Comparison of ENCODE assay signal across 23 cellular contexts in the genomic region with DNA sequence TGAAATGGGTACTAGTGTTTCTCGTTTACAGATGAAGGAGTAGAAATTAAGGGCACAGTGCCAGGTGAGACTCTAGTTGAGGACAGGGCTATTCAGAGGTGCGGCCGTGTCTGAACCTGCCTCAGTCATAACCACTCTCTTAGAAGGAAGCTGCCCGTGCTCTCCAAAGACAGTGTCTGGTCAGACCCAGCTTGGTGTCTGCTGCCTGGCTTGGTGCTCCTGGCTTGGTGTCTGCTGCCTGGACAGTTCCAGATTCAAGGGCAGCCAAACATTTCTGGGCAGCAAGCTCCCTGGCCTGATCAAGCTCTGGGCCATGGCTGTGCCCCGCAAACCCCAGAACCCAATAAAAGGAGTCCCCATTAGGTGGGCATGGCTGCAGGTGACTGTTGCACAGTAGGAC. TPM values are rescaled to one million over a fixed set of nuclear protein-coding genes. Genes with fewer than 3 reads are reported as not detected.
DNase-seq lines count a peak whose midpoint lies in the region; ATAC-seq, FAIRE-seq and TF ChIP-seq lines count a peak whose summit lies in the region.
"Had no signal": no experiment of that assay in that cellular context is flagged by ENCODE, and none has a peak within 500 bp of the region (broad histone marks: within the 10 kb centered on the region; RNA-seq: fewer than 3 reads in every experiment).

No MANE protein-coding gene starts in this region.

- H2AFZ ChIP-seq in K562 (ENCODE audit: low read depth, low read length) = no peak overlapping the region; the same call in 1 of the 2 replicates
- H2AFZ ChIP-seq: GM23338 had no signal

- intact Hi-C loops in K562 (cut with micrococcal nuclease) = no loop called here

- no peak overlapping the region for H3K4me2 ChIP-seq in K562 (ENCODE audit: insufficient read depth, low read length)
- H3K4me2 ChIP-seq: GM23338 had no signal

- no TSS peak for BruUV-seq in K562 (replicated peaks; lab: Mats Ljungman, UMichigan)

- TF ChIP-seq RAD21 in K562 (CRISPR knock-in tag; conservative IDR thresholded peaks at IDR 0.05 in 1 of 2, IDR thresholded peaks at IDR 0.05 in 1 of 2) = no peak

- FAIRE-seq in K562 (lab: Jason Lieb, UNC) = no peak
- FAIRE-seq: A204.1 had no signal

- TF ChIP-seq POLR2A in K562 (conservative IDR thresholded peaks at IDR 0.05) = no peak

- H3K4me1 ChIP-seq in K562 (replicated peaks in 1 of 2; ENCODE audit: control insufficient read depth in 2 of 2, insufficient read depth in 2 of 2, low read length in 2 of 2) = peaks cover 10 to 13% of the 10 kb centered on the region in 2 experiments; a peak in 4 of 5 replicates
- peaks cover 3% of the 10 kb centered on the region for H3K4me1 ChIP-seq in thymus (ENCODE audit: control insufficient read depth, insufficient read depth, low read length)

- H3K9ac ChIP-seq in K562 (ENCODE audit: insufficient read depth in 1 of 2, low read depth in 2 of 2, low read length in 2 of 2) = peak overlapping the region in 1 of 2 experiments; percentile 81; a peak in 1 of 4 replicates

- CTCF ChIA-PET in K562 (lab: Yijun Ruan, JAX; ENCODE audit: low intra/inter-chr PET ratio) = no interaction called here

- no peak for TF ChIP-seq CTCF in K562 (IDR thresholded peaks at IDR 0.05 in 2 of 3, conservative IDR thresholded peaks at IDR 0.05 in 1 of 3; ENCODE audit: insufficient read depth in 2 of 3, low read depth in 1 of 3, low read length in 3 of 3)

- no peak for ATAC-seq in K562
- ATAC-seq in left lobe of liver = peak; percentile 63
- ATAC-seq in HG03039 (IDR thresholded peaks at IDR 0.05; ENCODE audit: unreplicated experiment) = no peak
- no peak for ATAC-seq in stimulated activated naive CD8-positive, alpha-beta T cell treated with anti-CD3 and anti-CD28 coated beads, Interleukin-15, Interleukin-2, amounts not matched to agents 100 U/mL and 50 U/mL, for 24 hours
- ATAC-seq: GM23338 had no signal

- POLR2A ChIA-PET in K562 (lab: Yijun Ruan, JAX) = interaction anchor here (0.6 to 2.3 kb wide), 5 partner anchors 8 to 613 kb away, joined by 3 to 6 read pairs (median 4); no protein-coding TSS in a partner anchor

- H3K27ac ChIP-seq in K562 (ENCODE audit: extremely low read depth, low read depth, low read length) (no peak overlapping the region), thymus (ENCODE audit: low read depth) (peak overlapping the region; percentile 33)
- H3K27ac ChIP-seq: SK-N-MC had no signal

- in situ Hi-C loops in K562 (cut with MboI) = no loop called here

- H3K4me3 ChIP-seq in K562 = no peak overlapping the region
- no peak overlapping the region for H3K4me3 ChIP-seq in thymus (ENCODE audit: low read length)
- H3K4me3 ChIP-seq: GM23338, SK-N-MC, stomach, tibial nerve had no signal

- H3K9me3 ChIP-seq in K562 (replicated peaks; ENCODE audit: control insufficient read depth, insufficient read depth, low read depth, low read length) = no peaks in the 10 kb centered on the region
- H3K9me3 ChIP-seq in thymus (ENCODE audit: control insufficient read depth) = no peaks in the 10 kb centered on the region
- H3K9me3 ChIP-seq: stomach, tibial nerve had no signal

- no peaks in the 10 kb centered on the region for H3K79me2 ChIP-seq in K562 (ENCODE audit: control insufficient read depth, insufficient read depth, low read length)

- H3K36me3 ChIP-seq in K562 (ENCODE audit: control insufficient read depth, insufficient read depth, low read length) (no peaks in the 10 kb centered on the region), thymus (ENCODE audit: control insufficient read depth, insufficient read depth) (no peaks in the 10 kb centered on the region)
- H3K36me3 ChIP-seq: stomach, tibial nerve had no signal

- peak; percentile 17 for DNase-seq in activated CD8-positive, alpha-beta memory T cell treated with anti-CD3 and anti-CD28 coated beads for 24 hours
- no peak for DNase-seq in activated CD8-positive, alpha-beta memory T cell treated with anti-CD3 and anti-CD28 coated beads, Interleukin-2, amount 50 U/mL, for 48 hours
- DNase-seq in K562 (ENCODE audit: extremely low read depth in 1 of 4, low spot score in 3 of 4) (no peak), left lobe of liver (ENCODE audit: low spot score) (peak; percentile 62), COLO829 (ENCODE audit: low spot score) (no peak)
- no peak for DNase-seq in stimulated activated naive CD8-positive, alpha-beta T cell treated with anti-CD3 and anti-CD28 coated beads, Interleukin-15, Interleukin-2, amounts not matched to agents 100 U/mL and 50 U/mL, for 24 hours
- DNase-seq: activated naive CD4-positive, alpha-beta T cell; activated T-cell treated with anti-CD3 and anti-CD28 coated beads, Interleukin-2, amount 50 U/mL, for 48 hours; amniotic stem cell; CD8-positive, alpha-beta memory T cell; MM.1S; naive B cell; NCI-H1417 treated with DMSO at 0.1 percent for 48 hours; NCI-H2081 treated with DMSO at 0.1 percent for 48 hours; retina had no signal

- WGBS in K562 (ENCODE audit: insufficient coverage, low coverage, missing lambda C conversion rate) = 75% methylated on average over 5 of the region's 5 CpGs
- 94% methylated on average over 5 of the region's 5 CpGs for WGBS in thymus

- H3K27me3 ChIP-seq in K562 (ENCODE audit: control insufficient read depth in 2 of 2, insufficient read depth in 2 of 2, low read length in 2 of 2) (no peaks in the 10 kb centered on the region), thymus (ENCODE audit: control insufficient read depth, insufficient read depth) (no peaks in the 10 kb centered on the region)
- H3K27me3 ChIP-seq: stomach, tibial nerve had no signal

- no peaks in the 10 kb centered on the region for H3K9me1 ChIP-seq in K562 (ENCODE audit: control insufficient read depth, insufficient read depth, low read length)

- no peak for TF ChIP-seq EP300 in K562 (IDR thresholded peaks at IDR 0.05; ENCODE audit: low read length)

- no peaks in the 10 kb centered on the region for H4K20me1 ChIP-seq in K562 (replicated peaks; ENCODE audit: control insufficient read depth, insufficient read depth, low read length)

TF ChIP-seq in K562, 482 proteins besides CTCF, POLR2A, EP300 and RAD21:
- no peak for TF ChIP-seq NCOA6 (IDR thresholded peaks at IDR 0.05)
- 0 out of 2 replicates have a peak, but pooled peaks have one; percentile 16 for TF ChIP-seq NFIC (IDR thresholded peaks at IDR 0.05)

RNA-seq across cellular contexts. Expression of gene NEK2, which starts 27.8 kb away (rescaled TPM):
- 18.3 and 46.6 TPM in 2 replicates for total RNA-seq in K562 (2011; cell fraction: chromatin; rRNA removed; ENCODE audit: low replicate concordance)
- 15.0 and 17.2 TPM in 2 replicates for total RNA-seq in K562 (2011; cell fraction: nucleolus; rRNA removed)
- total RNA-seq in K562 (2011; cell fraction: nucleoplasm; rRNA removed) = 22.6 and 23.8 TPM in 2 replicates
- total RNA-seq in K562 (2014; rRNA removed) (54.4 and 65.8 TPM in 2 replicates), K562 (2014; rRNA removed; fragmentation: Illumina TruSeq; extraction: Trizol) (74.7 and 85.7 TPM in 2 replicates), K562 (2015; rRNA removed; fragmentation: Illumina TruSeq; extraction: Trizol) (64.5 and 72.1 TPM in 2 replicates), K562 (2021) (45.6 and 52.8 TPM in 2 replicates), left lobe of liver (0.13 TPM)
- polyA plus RNA-seq in K562 (2011; rRNA removed) (53.3 and 69.7 TPM in 2 replicates), K562 (2014; fragmentation: Illumina TruSeq; extraction: Trizol) (66.4 and 75.9 TPM in 2 replicates), K562 (2014; fragmentation: Nextera tagmentation; extraction: Ambion mirVana) (10 to 100 TPM; 30.0 to 38.6 TPM), K562 (2014; rRNA removed) (48.6 and 66.4 TPM in 2 replicates), thymus (4.0 TPM)
- 17.1 and 29.6 TPM in 2 replicates for polyA plus RNA-seq in K562 (2011; cell fraction: cytosol; rRNA removed)
- 24.2 and 25.4 TPM in 2 replicates for polyA plus RNA-seq in K562 (2011; cell fraction: nucleus; rRNA removed)
- polyA plus RNA-seq in K562 (2012) = 42.5 and 47.0 TPM in 2 replicates
- polyA minus RNA-seq in K562 (2011; rRNA and poly(A)+ RNA removed) = 122 and 124 TPM in 2 replicates
- polyA minus RNA-seq in K562 (2011; cell fraction: cytosol; rRNA and poly(A)+ RNA removed) = 30.9 and 39.3 TPM in 2 replicates
- 23.6 and 35.4 TPM in 2 replicates for polyA minus RNA-seq in K562 (2011; cell fraction: nucleus; rRNA and poly(A)+ RNA removed)
- total RNA-seq: B cell had no signal

Comparison
In these comparisons a context has a peak if more than half of its experiments do, and no peak if none do; other contexts are left out.
1. DNase-seq: peak in activated CD8-positive, alpha-beta memory T cell treated with anti-CD3 and anti-CD28 coated beads for 24 hours (single experiment) and left lobe of liver (single experiment); none in activated CD8-positive, alpha-beta memory T cell treated with anti-CD3 and anti-CD28 coated beads, Interleukin-2, amount 50 U/mL, for 48 hours (single experiment), K562 (0 of 4), stimulated activated naive CD8-positive, alpha-beta T cell treated with anti-CD3 and anti-CD28 coated beads, Interleukin-15, Interleukin-2, amounts not matched to agents 100 U/mL and 50 U/mL, for 24 hours (single experiment) and COLO829 (single experiment).
2. RNA of gene NEK2, which starts 27.8 kb away (total RNA-seq): 15.0 to 85.7 TPM in K562; 0.13 TPM in left lobe of liver (single experiment); every median in the first group is over 10 times any median in the second.